13 cellular contexts compared by ENCODE assay signal in genomic region chr7:87028636-87029035, GRCh38.
"Had no signal": no experiment of that assay in that cellular context is flagged by ENCODE, and none has a peak within 500 bp of the region (broad histone marks: within the 10 kb centered on the region; RNA-seq: fewer than 3 reads in every experiment).

No MANE protein-coding gene starts in this region.

- DNase-seq: activated CD4-positive, alpha-beta T cell treated with anti-CD3 and anti-CD28 coated beads, Interleukin-2, amount 50 U/mL, for 1 hour; activated CD4-positive, CD25-positive, alpha-beta regulatory T cell treated with anti-CD3 and anti-CD28 coated beads, Interleukin-2, amount 50 U/mL, for 72 hours; activated gamma-delta T cell; amniotic stem cell; dermis blood vessel endothelial cell; retina; stimulated activated CD4-positive, alpha-beta T cell treated with anti-CD3 and anti-CD28 coated beads, Interleukin-1b, Interleukin-23, amount 100 ng/mL, for 48 hours; stimulated activated naive CD4-positive, alpha-beta T cell treated with Interleukin-2 at 50 U/mL for 16 hours; T-cell; thyroid gland had no signal

- H3K27ac Mint-ChIP-seq: activated naive CD4-positive, alpha-beta T cell treated with anti-CD3 and anti-CD28 coated beads, Interleukin-2, amount 50 U/mL, for 72 hours; mesothelial cell of epicardium; T-cell had no signal

- H3K4me3 Mint-ChIP-seq: mesothelial cell of epicardium, T-cell had no signal

- ATAC-seq: activated naive CD4-positive, alpha-beta T cell treated with anti-CD3 and anti-CD28 coated beads, Interleukin-2, amount 50 U/mL, for 72 hours; left lobe of liver had no signal

- H3K36me3 Mint-ChIP-seq: activated naive CD4-positive, alpha-beta T cell treated with anti-CD3 and anti-CD28 coated beads, Interleukin-2, amount 50 U/mL, for 72 hours had no signal
